ENCODE assay signal across 14 cellular contexts in genomic region chr4:128513664-128514484, GRCh38.
DNase-seq lines count a peak whose midpoint lies in the region; ATAC-seq lines count a peak whose summit lies in the region.
"Had no signal": no experiment of that assay in that cellular context is flagged by ENCODE, and none has a peak within 500 bp of the region (broad histone marks: within the 10 kb centered on the region; RNA-seq: fewer than 3 reads in every experiment).

No MANE protein-coding gene starts in this region.

- H3K4me2 ChIP-seq in BLaER1 treated with 17β-estradiol and CSF1 and Interleukin-3, amounts not matched to agents 10 nM and 100 nM: peak overlapping the region in 5 of 11 experiments; percentile 18 to 51 (median 31); a peak in 7 of 22 replicates

- peak overlapping the region; percentile 38 for H3K27ac Mint-ChIP-seq in activated CD4-positive, alpha-beta memory T cell treated with anti-CD3 and anti-CD28 coated beads for 36 hours

- ATAC-seq in GM21576 (IDR thresholded peaks at IDR 0.05; ENCODE audit: unreplicated experiment) (no peak), GM19467 (IDR thresholded peaks at IDR 0.05; ENCODE audit: unreplicated experiment) (no peak), GM19452 (IDR thresholded peaks at IDR 0.05; ENCODE audit: unreplicated experiment) (no peak)

- peak overlapping the region; percentile 55 for H3K4me3 Mint-ChIP-seq in activated CD4-positive, alpha-beta memory T cell treated with anti-CD3 and anti-CD28 coated beads for 36 hours

- H3K9ac ChIP-seq in BLaER1 treated with 17β-estradiol and CSF1 and Interleukin-3, amounts not matched to agents 10 nM and 100 nM: no peak overlapping the region
- H3K9ac ChIP-seq: parathyroid adenoma had no signal

- in situ Hi-C loops in KBM-7 (cut with MboI; ENCODE audit: low pct_unique_long_range_greater_than_20kb, low sequenced_read_pairs): no loop called here

- no peaks in the 10 kb centered on the region for H3K36me3 ChIP-seq in BLaER1 treated with 17β-estradiol and CSF1 and Interleukin-3, amounts not matched to agents 10 nM and 100 nM

- peaks cover 3% of the 10 kb centered on the region for H3K9me3 Mint-ChIP-seq in activated CD4-positive, alpha-beta memory T cell treated with anti-CD3 and anti-CD28 coated beads for 36 hours

- H3K27me3 ChIP-seq in BLaER1 treated with 17β-estradiol and CSF1 and Interleukin-3, amounts not matched to agents 10 nM and 100 nM: no peaks in the 10 kb centered on the region

- no peaks in the 10 kb centered on the region for H3K36me3 Mint-ChIP-seq in activated CD4-positive, alpha-beta memory T cell treated with anti-CD3 and anti-CD28 coated beads for 36 hours

- peak overlapping the region in 8 of 11 experiments; percentile 15 to 42 (median 20); a peak in 5 of 22 replicates for H3K27ac ChIP-seq in BLaER1 treated with 17β-estradiol and CSF1 and Interleukin-3, amounts not matched to agents 10 nM and 100 nM
- H3K27ac ChIP-seq: parathyroid adenoma, VCaP had no signal

- DNase-seq in KBM-7: peak; percentile 6
- DNase-seq in activated CD4-positive, alpha-beta memory T cell treated with anti-CD3 and anti-CD28 coated beads for 36 hours: no peak
- DNase-seq in fibroblast of peridontal ligament (ENCODE audit: extremely low read depth): peak; percentile 75
- no peak for DNase-seq in GDM1 (lab: John Stamatoyannopoulos, UW)
- DNase-seq: activated gamma-delta T cell; NCI-H2107; stimulated activated CD4-positive, alpha-beta T cell treated with anti-CD3 and anti-CD28 coated beads, Interleukin-2, amount 100 ng/mL, for 24 hours had no signal

- POLR2A ChIA-PET in activated CD4-positive, alpha-beta memory T cell treated with anti-CD3 and anti-CD28 coated beads for 36 hours (lab: Charles Lee): no interaction called here

- no peak overlapping the region for H3K4me3 ChIP-seq in BLaER1 treated with 17β-estradiol and CSF1 and Interleukin-3, amounts not matched to agents 10 nM and 100 nM
- H3K4me3 ChIP-seq: lung had no signal

- H3K4me1 ChIP-seq in BLaER1 treated with 17β-estradiol and CSF1 and Interleukin-3, amounts not matched to agents 10 nM and 100 nM: peaks cover 0 to 45% (median 27%) of the 10 kb centered on the region in 10 experiments; a peak in 17 of 20 replicates
- H3K4me1 ChIP-seq: parathyroid adenoma had no signal

- H4K20me1 ChIP-seq in BLaER1 treated with 17β-estradiol and CSF1 and Interleukin-3, amounts not matched to agents 10 nM and 100 nM: no peaks in the 10 kb centered on the region

- intact Hi-C loops in activated CD4-positive, alpha-beta memory T cell treated with anti-CD3 and anti-CD28 coated beads for 36 hours (cut with micrococcal nuclease): loop anchor here (1.0 kb wide), 4 partner anchors 11 to 579 kb away; partner anchors contain the start of gene SCLT1

- peaks cover 0 to 11% (median 10%) of the 10 kb centered on the region in 11 experiments; a peak in 10 of 22 replicates for H3K9me3 ChIP-seq in BLaER1 treated with 17β-estradiol and CSF1 and Interleukin-3, amounts not matched to agents 10 nM and 100 nM (replicated peaks in 1 of 11)

- CTCF ChIA-PET in activated CD4-positive, alpha-beta memory T cell treated with anti-CD3 and anti-CD28 coated beads for 36 hours (lab: Charles Lee): interaction anchor here (1.2 kb wide), 1 partner anchor 59 kb away, joined by 3 read pairs; no protein-coding TSS in a partner anchor

- H3K4me1 Mint-ChIP-seq in activated CD4-positive, alpha-beta memory T cell treated with anti-CD3 and anti-CD28 coated beads for 36 hours (ENCODE audit: low read depth): peaks cover 16% of the 10 kb centered on the region

- no peaks in the 10 kb centered on the region for H3K27me3 Mint-ChIP-seq in activated CD4-positive, alpha-beta memory T cell treated with anti-CD3 and anti-CD28 coated beads for 36 hours

Comparison
In these comparisons a context has a peak if more than half of its experiments do, and no peak if none do; other contexts are left out.
1. DNase-seq: peak in KBM-7 (single experiment) and fibroblast of peridontal ligament (single experiment); none in activated CD4-positive, alpha-beta memory T cell treated with anti-CD3 and anti-CD28 coated beads for 36 hours (single experiment) and GDM1 (single experiment).